1 cellular context compared by ENCODE assay signal in genomic region chr5:135750506-135750905, GRCh38.
TF ChIP-seq lines count a peak whose summit lies in the region.

No MANE protein-coding gene starts in this region.

TF ChIP-seq in HepG2, 621 proteins besides CTCF, POLR2A, EP300 and RAD21 (continued from another document):
- TF ChIP-seq PRDM10 (CRISPR knock-in tag; IDR thresholded peaks at IDR 0.05; ENCODE audit: low read depth) (no peak), ZNF879 (CRISPR knock-in tag; IDR thresholded peaks at IDR 0.05) (no peak), ARNT2 (CRISPR knock-in tag; IDR thresholded peaks at IDR 0.05; ENCODE audit: low read depth) (no peak)
TF ChIP-seq in HepG2: peak in this region for 0.
